8 cellular contexts compared by ENCODE assay signal in the genomic region with DNA sequence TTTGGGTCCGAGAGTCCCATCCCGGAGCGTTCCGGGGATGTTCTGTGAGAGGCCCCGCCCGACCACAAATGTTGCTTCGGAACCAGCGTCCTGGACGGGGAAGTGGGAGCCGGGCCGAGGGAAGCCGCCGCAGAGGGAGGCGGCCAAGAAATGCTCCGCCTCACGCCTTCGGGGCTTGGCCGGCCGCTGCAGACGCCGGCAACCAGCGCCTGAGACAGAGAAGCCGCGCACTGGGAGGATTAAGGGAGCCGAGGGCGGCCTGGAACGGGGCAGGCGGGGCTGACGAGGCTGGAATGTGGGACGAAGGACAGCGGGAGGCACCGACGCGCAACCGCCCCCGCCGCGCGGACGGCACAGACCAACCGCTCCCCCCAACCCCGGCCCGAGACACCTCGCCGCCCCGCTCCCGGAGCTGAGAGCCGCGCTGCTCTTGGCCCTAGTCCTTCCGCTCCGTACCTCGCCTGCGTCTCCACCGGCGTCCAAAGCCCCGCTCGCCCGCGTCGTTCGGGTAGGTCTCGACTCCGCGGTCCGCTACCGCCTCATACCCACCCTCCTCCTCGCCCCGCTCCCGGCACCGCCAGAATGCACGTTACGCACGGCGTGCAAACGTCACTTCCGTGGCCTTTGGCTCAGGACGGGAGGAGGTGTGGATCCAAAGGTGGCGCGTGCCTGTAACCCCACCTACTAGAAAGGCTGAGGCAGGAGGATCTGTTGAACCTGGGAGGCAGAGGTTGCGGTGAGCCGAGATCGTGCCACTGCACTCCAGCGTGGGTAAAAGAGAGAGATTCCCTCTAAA. TPM values are rescaled to one million over a fixed set of nuclear protein-coding genes. Genes with fewer than 3 reads are reported as not detected.
A peak's percentile ranks its signal among the peaks of the same experiment; 100 is the strongest.
DNase-seq lines count a peak whose midpoint lies in the region; ATAC-seq and TF ChIP-seq lines count a peak whose summit lies in the region.

No MANE protein-coding gene starts in this region.

- TF ChIP-seq CTCF in endothelial cell (IDR thresholded peaks at IDR 0.05; ENCODE audit: unreplicated experiment): no peak
- TF ChIP-seq CTCF in mesothelial cell of epicardium (IDR thresholded peaks at IDR 0.05; ENCODE audit: unreplicated experiment): no peak

- H3K4me3 Mint-ChIP-seq in endothelial cell (ENCODE audit: unreplicated experiment) (peak overlapping the region; percentile 94), mesothelial cell of epicardium (peak overlapping the region; percentile 90)

- H3K27me3 Mint-ChIP-seq in endothelial cell (ENCODE audit: unreplicated experiment): peaks cover 5% of the 10 kb centered on the region
- H3K27me3 Mint-ChIP-seq in mesothelial cell of epicardium (ENCODE audit: low read depth): no peaks in the 10 kb centered on the region

- H3K27ac Mint-ChIP-seq in endothelial cell (ENCODE audit: unreplicated experiment) (no peak overlapping the region), mesothelial cell of epicardium (peak overlapping the region; percentile 94)

- H3K36me3 Mint-ChIP-seq in endothelial cell (ENCODE audit: low read depth, unreplicated experiment) (peaks cover 20% of the 10 kb centered on the region), mesothelial cell of epicardium (no peaks in the 10 kb centered on the region)

- H3K4me1 Mint-ChIP-seq in endothelial cell (ENCODE audit: unreplicated experiment): peaks cover 12% of the 10 kb centered on the region
- peaks cover 25% of the 10 kb centered on the region for H3K4me1 Mint-ChIP-seq in mesothelial cell of epicardium

- DNase-seq in COR-L47 (lab: John Stamatoyannopoulos, UW): peak; percentile 82
- DNase-seq in HT-29 (ENCODE audit: low spot score): peak; percentile 97
- DNase-seq in NK-92 treated with Interleukin-12 subunit alpha and Interleukin-12 subunit beta, amount 100 ng/mL, for 24 hours (lab: John Stamatoyannopoulos, UW): peak; percentile 84
- peak; percentile 74 for DNase-seq in activated CD8-positive, alpha-beta memory T cell treated with anti-CD3 and anti-CD28 coated beads, Interleukin-2, amount 50 U/mL, for 24 hours (ENCODE audit: extremely low read depth)
- DNase-seq in endothelial cell (ENCODE audit: low spot score): peak; percentile 70
- DNase-seq in mesothelial cell of epicardium (ENCODE audit: low spot score in 2 of 2, unreplicated experiment in 2 of 2): peak; percentile 62 to 79
- peak; percentile 77 to 84 for DNase-seq in stimulated activated CD8-positive, alpha-beta memory T cell treated with anti-CD3 and anti-CD28 coated beads, Interleukin-15, amount 100 ng/mL, for 4 hours (ENCODE audit: low read depth in 2 of 2)

- ATAC-seq in GM21360 (IDR thresholded peaks at IDR 0.05; ENCODE audit: unreplicated experiment): peak; percentile 94

- H3K9me3 Mint-ChIP-seq in endothelial cell (ENCODE audit: unreplicated experiment): peaks cover 5% of the 10 kb centered on the region
- H3K9me3 Mint-ChIP-seq in mesothelial cell of epicardium: peaks cover 9% of the 10 kb centered on the region

RNA-seq across cellular contexts. Expression of gene KCTD7, which starts 36.7 kb away (rescaled TPM):
- 16.3 and 20.8 TPM in 2 replicates for total RNA-seq in HT-29 (2014; rRNA removed; shearing (Covaris generic))
- total RNA-seq in endothelial cell (ENCODE audit: unreplicated experiment) (14.6 TPM), mesothelial cell of epicardium (14.3 to 15.9 TPM (median 15.2 TPM) in 3 replicates)

Comparison
In these comparisons a context has a peak if more than half of its experiments do, and no peak if none do; other contexts are left out.
1. Peak in every context shown above with its lines: DNase-seq and ATAC-seq.